In genomic region chr21:46116189-46116845, GRCh38 we compare ENCODE assay signal across 20 cellular contexts. TPM values are rescaled to one million over a fixed set of nuclear protein-coding genes. Genes with fewer than 3 reads are reported as not detected.
DNase-seq lines count a peak whose midpoint lies in the region; ATAC-seq, FAIRE-seq and TF ChIP-seq lines count a peak whose summit lies in the region.
"Had no signal": no experiment of that assay in that cellular context is flagged by ENCODE, and none has a peak within 500 bp of the region (broad histone marks: within the 10 kb centered on the region; RNA-seq: fewer than 3 reads in every experiment).

No MANE protein-coding gene starts in this region.

- no peak overlapping the region for H3K27ac ChIP-seq in endodermal cell (ENCODE audit: low read depth, low read length)
- H3K27ac ChIP-seq: gastrocnemius medialis had no signal

- peaks cover 73% of the 10 kb centered on the region for H3K36me3 ChIP-seq in endodermal cell (ENCODE audit: control insufficient read depth, insufficient read depth, low read length)

- no peak overlapping the region for H3K27ac Mint-ChIP-seq in activated T-cell treated with anti-CD3 and anti-CD28 coated beads, Interleukin-2, amount 50 U/mL, for 24 hours
- H3K27ac Mint-ChIP-seq in activated T-cell treated with anti-CD3 and anti-CD28 coated beads, Interleukin-2, amount 50 U/mL, for 72 hours, result no peak overlapping the region
- H3K27ac Mint-ChIP-seq in endodermal cell, result no peak overlapping the region
- no peak overlapping the region for H3K27ac Mint-ChIP-seq in mesothelial cell of epicardium
- H3K27ac Mint-ChIP-seq in type B pancreatic cell, result no peak overlapping the region
- H3K27ac Mint-ChIP-seq: activated T-helper 1 cell treated with anti-CD3 and anti-CD28 coated beads, Interleukin-12 subunit alpha, Interleukin-12 subunit beta, Interleukin-2, Interleukin-4 antibody, amounts not matched to agents 30 ng/mL and 10 ng/mL and 1 ng/mL, durations not matched to agents 14 hours and 24 hours and 36 hours; naive thymus-derived CD4-positive, alpha-beta T cell had no signal

- no peak for ATAC-seq in activated T-cell treated with anti-CD3 and anti-CD28 coated beads, Interleukin-2, amount 50 U/mL, for 72 hours (replicated peaks in 1 of 2)
- ATAC-seq: gastrocnemius medialis; naive thymus-derived CD4-positive, alpha-beta T cell had no signal

- H3K27me3 Mint-ChIP-seq in activated T-cell treated with anti-CD3 and anti-CD28 coated beads, Interleukin-2, amount 50 U/mL, for 24 hours, result no peaks in the 10 kb centered on the region
- no peaks in the 10 kb centered on the region for H3K27me3 Mint-ChIP-seq in activated T-cell treated with anti-CD3 and anti-CD28 coated beads, Interleukin-2, amount 50 U/mL, for 72 hours (ENCODE audit: low read depth)
- H3K27me3 Mint-ChIP-seq in endodermal cell (ENCODE audit: insufficient read depth), result no peaks in the 10 kb centered on the region
- no peaks in the 10 kb centered on the region for H3K27me3 Mint-ChIP-seq in mesothelial cell of epicardium (ENCODE audit: low read depth)
- H3K27me3 Mint-ChIP-seq in type B pancreatic cell, result no peaks in the 10 kb centered on the region
- H3K27me3 Mint-ChIP-seq: naive thymus-derived CD4-positive, alpha-beta T cell had no signal

- no peaks in the 10 kb centered on the region for H3K4me1 Mint-ChIP-seq in activated T-cell treated with anti-CD3 and anti-CD28 coated beads, Interleukin-2, amount 50 U/mL, for 24 hours (ENCODE audit: low read depth)
- H3K4me1 Mint-ChIP-seq in activated T-cell treated with anti-CD3 and anti-CD28 coated beads, Interleukin-2, amount 50 U/mL, for 72 hours (ENCODE audit: low read depth), result no peaks in the 10 kb centered on the region
- H3K4me1 Mint-ChIP-seq in endodermal cell (no peaks in the 10 kb centered on the region), mesothelial cell of epicardium (no peaks in the 10 kb centered on the region), type B pancreatic cell (ENCODE audit: unreplicated experiment) (no peaks in the 10 kb centered on the region)
- H3K4me1 Mint-ChIP-seq: naive thymus-derived CD4-positive, alpha-beta T cell had no signal

- DNase-seq in activated T-cell treated with anti-CD3 and anti-CD28 coated beads, Interleukin-2, amount 50 U/mL, for 24 hours, result peak; percentile 13
- DNase-seq in activated T-cell treated with anti-CD3 and anti-CD28 coated beads, Interleukin-2, amount 50 U/mL, for 72 hours, result no peak
- peak; percentile 31 for DNase-seq in endodermal cell
- DNase-seq in mesothelial cell of epicardium (ENCODE audit: low spot score in 2 of 2, unreplicated experiment in 2 of 2), result peak; percentile 11 to 37
- DNase-seq in type B pancreatic cell (ENCODE audit: extremely low spot score, unreplicated experiment), result peak; percentile 65
- DNase-seq in CD1c-positive myeloid dendritic cell (ENCODE audit: extremely low spot score), result no peak
- no peak for DNase-seq in HUDEP-2 (lab: John Stamatoyannopoulos, UW; ENCODE audit: unreplicated experiment in 76 of 76)
- no peak for DNase-seq in urothelium cell line (ENCODE audit: low spot score)
- DNase-seq: ACHN; activated CD4-positive, CD25-positive, alpha-beta regulatory T cell; effector memory CD4-positive, alpha-beta T cell; NCI-H1048; NCI-H446; SW 1271 had no signal

- peaks cover 7% of the 10 kb centered on the region for H3K36me3 Mint-ChIP-seq in activated T-cell treated with anti-CD3 and anti-CD28 coated beads, Interleukin-2, amount 50 U/mL, for 24 hours (ENCODE audit: low read depth)
- no peaks in the 10 kb centered on the region for H3K36me3 Mint-ChIP-seq in activated T-cell treated with anti-CD3 and anti-CD28 coated beads, Interleukin-2, amount 50 U/mL, for 72 hours (ENCODE audit: insufficient read depth in 2 of 2)
- H3K36me3 Mint-ChIP-seq in endodermal cell (ENCODE audit: low read depth), result peaks cover 53% of the 10 kb centered on the region
- peaks cover 14% of the 10 kb centered on the region for H3K36me3 Mint-ChIP-seq in mesothelial cell of epicardium
- H3K36me3 Mint-ChIP-seq in type B pancreatic cell, result peaks cover 3% of the 10 kb centered on the region

- H3K4me3 ChIP-seq in endodermal cell (ENCODE audit: low read length), result no peak overlapping the region
- H3K4me3 ChIP-seq: gastrocnemius medialis had no signal

- H3K9me3 Mint-ChIP-seq in activated T-cell treated with anti-CD3 and anti-CD28 coated beads, Interleukin-2, amount 50 U/mL, for 24 hours, result no peaks in the 10 kb centered on the region
- H3K9me3 Mint-ChIP-seq in activated T-cell treated with anti-CD3 and anti-CD28 coated beads, Interleukin-2, amount 50 U/mL, for 72 hours, result no peaks in the 10 kb centered on the region
- peaks cover 10% of the 10 kb centered on the region for H3K9me3 Mint-ChIP-seq in endodermal cell
- H3K9me3 Mint-ChIP-seq in mesothelial cell of epicardium, result no peaks in the 10 kb centered on the region
- H3K9me3 Mint-ChIP-seq in type B pancreatic cell, result no peaks in the 10 kb centered on the region
- H3K9me3 Mint-ChIP-seq: activated T-helper 1 cell treated with anti-CD3 and anti-CD28 coated beads, Interleukin-12 subunit alpha, Interleukin-12 subunit beta, Interleukin-2, Interleukin-4 antibody, amounts not matched to agents 30 ng/mL and 10 ng/mL and 1 ng/mL, durations not matched to agents 14 hours and 24 hours and 36 hours had no signal

- H3K4me1 ChIP-seq in endodermal cell (ENCODE audit: control insufficient read depth, insufficient read depth, low read length), result no peaks in the 10 kb centered on the region
- H3K4me1 ChIP-seq: gastrocnemius medialis had no signal

- H3K9ac ChIP-seq in endodermal cell (ENCODE audit: extremely low read depth, low read length, poor library complexity, severe bottlenecking), result no peak overlapping the region

- FAIRE-seq in urothelium cell line (lab: Jason Lieb, UNC), result no peak
- FAIRE-seq: HTR-8/SVneo, islet of Langerhans had no signal

- H3K4me3 Mint-ChIP-seq in activated T-cell treated with anti-CD3 and anti-CD28 coated beads, Interleukin-2, amount 50 U/mL, for 24 hours, result no peak overlapping the region
- H3K4me3 Mint-ChIP-seq in activated T-cell treated with anti-CD3 and anti-CD28 coated beads, Interleukin-2, amount 50 U/mL, for 72 hours, result no peak overlapping the region
- H3K4me3 Mint-ChIP-seq in endodermal cell (no peak overlapping the region), mesothelial cell of epicardium (no peak overlapping the region), type B pancreatic cell (no peak overlapping the region)
- H3K4me3 Mint-ChIP-seq: activated T-helper 1 cell treated with anti-CD3 and anti-CD28 coated beads, Interleukin-12 subunit alpha, Interleukin-12 subunit beta, Interleukin-2, Interleukin-4 antibody, amounts not matched to agents 30 ng/mL and 10 ng/mL and 1 ng/mL, durations not matched to agents 14 hours and 24 hours and 36 hours; naive thymus-derived CD4-positive, alpha-beta T cell had no signal

- peaks cover 19% of the 10 kb centered on the region for H3K9me3 ChIP-seq in endodermal cell (ENCODE audit: control insufficient read depth, low read length)
- H3K9me3 ChIP-seq: gastrocnemius medialis had no signal

- H3K27me3 ChIP-seq in endodermal cell (ENCODE audit: control insufficient read depth, insufficient read depth, low read length, poor library complexity, severe bottlenecking), result no peaks in the 10 kb centered on the region
- H3K27me3 ChIP-seq: gastrocnemius medialis had no signal

- no peak for TF ChIP-seq CTCF in endodermal cell (conservative IDR thresholded peaks at IDR 0.05)
- TF ChIP-seq CTCF in mesothelial cell of epicardium (IDR thresholded peaks at IDR 0.05; ENCODE audit: unreplicated experiment), result no peak
- TF ChIP-seq CTCF in type B pancreatic cell (conservative IDR thresholded peaks at IDR 0.05), result no peak

- WGBS in endodermal cell (ENCODE audit: insufficient coverage in 1 of 2, insufficient read length in 1 of 2), 2 experiments, result 93 to 94% methylated on average over 13 to 23 of the region's 23 CpGs

RNA-seq across cellular contexts. Expression of gene COL6A2, which starts 18.4 kb away (rescaled TPM):
- total RNA-seq in activated T-cell treated with anti-CD3 and anti-CD28 coated beads, Interleukin-2, amount 50 U/mL, for 72 hours, result 10 to 100 TPM; 10.8 to 11.3 TPM
- 100 to 1,000 TPM; 259 to 377 TPM for total RNA-seq in endodermal cell
- 117 TPM for polyA plus RNA-seq in endodermal cell (2013, experiment 1 of 2)
- 114 TPM for polyA plus RNA-seq in endodermal cell (2013, experiment 2 of 2)
- 846 to 986 TPM (median 933 TPM) in 3 replicates for total RNA-seq in mesothelial cell of epicardium
- total RNA-seq in type B pancreatic cell (ENCODE audit: low replicate concordance), result 23.8 and 114 TPM in 2 replicates
- total RNA-seq: OCI-LY7 had no signal

RNA-seq across cellular contexts. Expression of gene FTCD, which starts 39.1 kb away (rescaled TPM):
- under 1 TPM; 0.74 to 1.00 TPM for total RNA-seq in activated T-cell treated with anti-CD3 and anti-CD28 coated beads, Interleukin-2, amount 50 U/mL, for 72 hours
- total RNA-seq in endodermal cell (1 to 10 TPM; 3.5 to 4.6 TPM), mesothelial cell of epicardium (8.8 to 12.5 TPM (median 9.6 TPM) in 3 replicates), type B pancreatic cell (ENCODE audit: low replicate concordance) (26.9 and 45.0 TPM in 2 replicates)
- 3.0 TPM for polyA plus RNA-seq in endodermal cell (2013, experiment 1 of 2)
- 1.0 TPM for polyA plus RNA-seq in endodermal cell (2013, experiment 2 of 2)
- polyA plus RNA-seq: naive thymus-derived CD4-positive, alpha-beta T cell had no signal

Comparison
In these comparisons a context has a peak if more than half of its experiments do, and no peak if none do; other contexts are left out.
1. DNase-seq: peak in activated T-cell treated with anti-CD3 and anti-CD28 coated beads, Interleukin-2, amount 50 U/mL, for 24 hours (single experiment), endodermal cell (single experiment), mesothelial cell of epicardium (2 of 2) and type B pancreatic cell (single experiment); none in activated T-cell treated with anti-CD3 and anti-CD28 coated beads, Interleukin-2, amount 50 U/mL, for 72 hours (0 of 2), CD1c-positive myeloid dendritic cell (single experiment), HUDEP-2 (0 of 76) and urothelium cell line (single experiment).